8 cellular contexts compared by ENCODE assay signal in the genomic region with DNA sequence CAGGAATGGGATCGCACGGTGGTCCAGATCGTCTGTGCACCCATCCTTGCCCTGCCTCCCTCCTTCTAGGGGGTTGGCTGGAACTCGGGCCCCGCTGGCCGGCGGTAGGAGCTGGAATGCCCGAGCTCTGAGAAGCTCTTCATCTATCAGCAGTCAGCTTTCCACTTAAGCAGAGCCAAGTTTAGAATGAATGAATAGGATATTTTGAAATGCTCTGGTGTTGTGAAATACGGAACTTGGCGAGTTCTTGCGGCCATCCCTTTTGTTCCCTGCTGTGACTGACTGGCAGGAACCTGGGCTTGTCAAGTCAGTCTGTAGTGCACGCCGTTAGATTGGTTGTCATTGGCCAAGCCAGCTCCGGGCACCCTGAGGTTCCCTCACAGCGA. TPM values are rescaled to one million over a fixed set of nuclear protein-coding genes. Genes with fewer than 3 reads are reported as not detected.
A peak's percentile ranks its signal among the peaks of the same experiment; 100 is the strongest.
DNase-seq lines count a peak whose midpoint lies in the region; ATAC-seq and TF ChIP-seq lines count a peak whose summit lies in the region.
"Had no signal": no experiment of that assay in that cellular context is flagged by ENCODE, and none has a peak within 500 bp of the region (broad histone marks: within the 10 kb centered on the region; RNA-seq: fewer than 3 reads in every experiment).

No MANE protein-coding gene starts in this region.

- H3K4me3 ChIP-seq in NB4 (ENCODE audit: low read depth, low read length) (peak overlapping the region; percentile 63), transverse colon (no peak overlapping the region)
- H3K4me3 ChIP-seq: testis had no signal

- no peaks in the 10 kb centered on the region for H3K9me3 ChIP-seq in transverse colon
- H3K9me3 ChIP-seq: testis had no signal

- no peaks in the 10 kb centered on the region for H3K9me3 Mint-ChIP-seq in memory B cell

- H3K27me3 ChIP-seq in transverse colon: no peaks in the 10 kb centered on the region
- H3K27me3 ChIP-seq: testis had no signal

- H3K27ac ChIP-seq in transverse colon: peak overlapping the region in 3 of 4 donors; percentile 17 to 36 (median 28)
- H3K27ac ChIP-seq: testis had no signal

- H3K4me1 Mint-ChIP-seq in memory B cell: peaks cover 51% of the 10 kb centered on the region

- H3K27me3 Mint-ChIP-seq in memory B cell: no peaks in the 10 kb centered on the region

- TF ChIP-seq EP300 in transverse colon (IDR thresholded peaks at IDR 0.05; ENCODE audit: low read depth): no peak

- intact Hi-C loops in transverse colon (cut with DNase I; ENCODE audit: low total_unique reads): no loop called here

- 76% methylated on average over 15 of the region's 15 CpGs; no CpG with 5 or more reads in 1 of the 2 donors for WGBS in transverse colon (ENCODE audit: low coverage in 1 of 2), 2 donors

- no peak for TF ChIP-seq CTCF in NB4 (IDR thresholded peaks at IDR 0.05; ENCODE audit: low read depth, low read length)
- TF ChIP-seq CTCF in transverse colon (IDR thresholded peaks at IDR 0.05): no peak

- peak; percentile 39 for TF ChIP-seq POLR2A in NB4 (IDR thresholded peaks at IDR 0.05; ENCODE audit: extremely low read depth, insufficient read length)
- no peak for TF ChIP-seq POLR2A in transverse colon (IDR thresholded peaks at IDR 0.05)

- H3K4me1 ChIP-seq in transverse colon: peaks cover 9 to 42% (median 26%) of the 10 kb centered on the region in 4 donors
- H3K4me1 ChIP-seq: testis had no signal

- in situ Hi-C loops in transverse colon (cut with MboI; ENCODE audit: low pct_ligation_motif_present in 1 of 4, low pct_unique_long_range_greater_than_20kb in 1 of 4, low sequenced_read_pairs in 3 of 4): no loop called here

- no peaks in the 10 kb centered on the region for H3K36me3 ChIP-seq in transverse colon

- H3K4me3 Mint-ChIP-seq in memory B cell: no peak overlapping the region

- DNase-seq in NB4 (ENCODE audit: low read depth) (peak; percentile 99), cerebellar cortex (ENCODE audit: low spot score) (peak; percentile 39), memory B cell (ENCODE audit: low spot score in 2 of 2) (no peak), transverse colon (peak; percentile 32), DMS 273 (lab: John Stamatoyannopoulos, UW; ENCODE audit: unreplicated experiment) (no peak)
- DNase-seq: testis had no signal

- peak overlapping the region; percentile 20 for H3K27ac Mint-ChIP-seq in memory B cell

- ATAC-seq in memory B cell (ENCODE audit: low read depth): no peak
- no peak for ATAC-seq in GM19035 (IDR thresholded peaks at IDR 0.05; ENCODE audit: unreplicated experiment)
- ATAC-seq in GM19324 (IDR thresholded peaks at IDR 0.05; ENCODE audit: low FRiP score, unreplicated experiment): no peak

- H3K36me3 Mint-ChIP-seq in memory B cell: peaks cover 9% of the 10 kb centered on the region

RNA-seq across cellular contexts. Expression of a gene that starts 33.3 kb away (rescaled TPM):
- 10 to 100 TPM; 28.0 to 59.9 (median 34.2) TPM for total RNA-seq in transverse colon

Comparison
In these comparisons a context has a peak if more than half of its experiments do, and no peak if none do; other contexts are left out.
1. DNase-seq: peak in NB4 (single experiment), cerebellar cortex (single experiment) and transverse colon (single experiment); none in memory B cell (0 of 2) and DMS 273 (single experiment).